ENCODE assay signal across 21 cellular contexts in genomic region chr20:18527836-18528235, GRCh38. TPM values are rescaled to one million over a fixed set of nuclear protein-coding genes. Genes with fewer than 3 reads are reported as not detected.
A peak's percentile ranks its signal among the peaks of the same experiment; 100 is the strongest.
DNase-seq lines count a peak whose midpoint lies in the region; ATAC-seq and TF ChIP-seq lines count a peak whose summit lies in the region.
"Had no signal": no experiment of that assay in that cellular context is flagged by ENCODE, and none has a peak within 500 bp of the region (broad histone marks: within the 10 kb centered on the region; RNA-seq: fewer than 3 reads in every experiment).

No MANE protein-coding gene starts in this region.

- no peak for TF ChIP-seq EP300 in SK-N-SH (IDR thresholded peaks at IDR 0.05; ENCODE audit: borderline replicate concordance in 1 of 2, low read depth in 1 of 2, low read length in 1 of 2)

- no peaks in the 10 kb centered on the region for H3K27me3 Mint-ChIP-seq in T-helper 17 cell
- no peaks in the 10 kb centered on the region for H3K27me3 Mint-ChIP-seq in activated CD4-positive, alpha-beta T cell treated with anti-CD3 and anti-CD28 coated beads for 36 hours
- H3K27me3 Mint-ChIP-seq: CD4-positive, CD25-positive, alpha-beta regulatory T cell; natural killer cell treated with Interleukin-12 subunit alpha and Interleukin-12 subunit beta and Interleukin-15 and Interleukin-18, amount 100 ng/mL, for 72 hours had no signal

- H3K27ac ChIP-seq in SK-N-SH (ENCODE audit: low read depth in 2 of 2, low read length in 1 of 2) = no peak overlapping the region
- H3K27ac ChIP-seq: 22Rv1, SJCRH30, spleen had no signal

- H3K9me3 ChIP-seq in SK-N-SH (no peaks in the 10 kb centered on the region), T-helper 17 cell (ENCODE audit: control insufficient read depth, low read length, poor library complexity, severe bottlenecking) (peaks cover 2% of the 10 kb centered on the region)
- H3K9me3 ChIP-seq: SJCRH30, spleen had no signal

- H3F3A ChIP-seq in SK-N-SH (replicated peaks; ENCODE audit: insufficient read depth) = no peaks in the 10 kb centered on the region

- TF ChIP-seq CTCF in SK-N-SH (IDR thresholded peaks at IDR 0.05) (no peak), foreskin fibroblast (IDR thresholded peaks at IDR 0.05; ENCODE audit: low read depth, low read length) (no peak)

- H3K36me3 ChIP-seq in SK-N-SH (replicated peaks in 1 of 2; ENCODE audit: control insufficient read depth in 1 of 2, insufficient read depth in 2 of 2, low read length in 1 of 2) = peaks cover 47 to 80% of the 10 kb centered on the region in 2 experiments

- H3K79me2 ChIP-seq in SK-N-SH (ENCODE audit: insufficient read depth) = no peaks in the 10 kb centered on the region

- no peaks in the 10 kb centered on the region for H3K27me3 ChIP-seq in SK-N-SH (ENCODE audit: insufficient read depth)
- H3K27me3 ChIP-seq: SJCRH30, spleen had no signal

- DNase-seq in SK-N-SH = no peak
- DNase-seq in T-helper 17 cell = no peak
- peak; percentile 77 to 88 for DNase-seq in foreskin fibroblast
- DNase-seq in putamen (ENCODE audit: low spot score) = no peak
- DNase-seq in activated CD4-positive, alpha-beta T cell treated with anti-CD3 and anti-CD28 coated beads for 36 hours = no peak
- DNase-seq: activated effector memory CD4-positive, alpha-beta T cell treated with anti-CD3 and anti-CD28 coated beads, Interleukin-2, amount 50 U/mL, for 16 hours; amygdala; CD4-positive, CD25-positive, alpha-beta regulatory T cell; DMS153; MM.1S; NCI-H1694 treated with DMSO at 0.1 percent for 48 hours; NCI-H446 treated with DMSO at 0.1 percent for 48 hours; posterior cingulate gyrus; SJCRH30; spleen; T1000 had no signal

- H3K4me3 ChIP-seq in SK-N-SH (ENCODE audit: low read depth in 2 of 2, low read length in 1 of 2) (no peak overlapping the region), foreskin fibroblast (ENCODE audit: low read depth in 1 of 2, low read length in 2 of 2) (no peak overlapping the region)
- H3K4me3 ChIP-seq: SJCRH30, spleen had no signal

- 100% methylated on average over 2 of the region's 2 CpGs for WGBS in SK-N-SH (ENCODE audit: low lambda C conversion rate)

- H3K9me3 Mint-ChIP-seq in activated CD4-positive, alpha-beta T cell treated with anti-CD3 and anti-CD28 coated beads for 36 hours (ENCODE audit: low read depth) = no peaks in the 10 kb centered on the region
- H3K9me3 Mint-ChIP-seq: CD4-positive, CD25-positive, alpha-beta regulatory T cell; natural killer cell treated with Interleukin-12 subunit alpha and Interleukin-12 subunit beta and Interleukin-15 and Interleukin-18, amount 100 ng/mL, for 72 hours had no signal

- H3K9me2 ChIP-seq in SK-N-SH = no peaks in the 10 kb centered on the region

- POLR2A ChIA-PET in SK-N-SH (lab: Yijun Ruan, JAX) = no interaction called here
- POLR2A ChIA-PET in activated CD4-positive, alpha-beta T cell treated with anti-CD3 and anti-CD28 coated beads for 36 hours (lab: Charles Lee) = no interaction called here

- H3K27ac Mint-ChIP-seq in T-helper 17 cell = peak overlapping the region; percentile 9
- no peak overlapping the region for H3K27ac Mint-ChIP-seq in activated CD4-positive, alpha-beta T cell treated with anti-CD3 and anti-CD28 coated beads for 36 hours
- H3K27ac Mint-ChIP-seq: natural killer cell treated with Interleukin-12 subunit alpha and Interleukin-12 subunit beta and Interleukin-15 and Interleukin-18, amount 100 ng/mL, for 72 hours had no signal

- TF ChIP-seq RAD21 in SK-N-SH (IDR thresholded peaks at IDR 0.05; ENCODE audit: low read length) = no peak

- no peaks in the 10 kb centered on the region for H4K20me1 ChIP-seq in SK-N-SH (ENCODE audit: insufficient read depth)

- intact Hi-C loops in activated CD4-positive, alpha-beta T cell treated with anti-CD3 and anti-CD28 coated beads for 36 hours (cut with DNase I, micrococcal nuclease) = no loop called here

- no peak overlapping the region for H2AFZ ChIP-seq in SK-N-SH (ENCODE audit: low read depth)

- H3K4me1 ChIP-seq in SK-N-SH (ENCODE audit: control insufficient read depth in 1 of 2, insufficient read depth in 2 of 2, low read depth in 1 of 2, low read length in 1 of 2) = no peaks in the 10 kb centered on the region
- H3K4me1 ChIP-seq: SJCRH30, spleen had no signal

- no peak overlapping the region for H3K4me2 ChIP-seq in SK-N-SH

- CTCF ChIA-PET in SK-N-SH (lab: Yijun Ruan, JAX) = interaction anchor here (1.0 kb wide), 1 partner anchor 14 kb away, joined by 3 read pairs; no protein-coding TSS in a partner anchor
- CTCF ChIA-PET in activated CD4-positive, alpha-beta T cell treated with anti-CD3 and anti-CD28 coated beads for 36 hours (lab: Charles Lee) = interaction anchor here (1.4 kb wide), 1 partner anchor 12 kb away, joined by 4 read pairs; no protein-coding TSS in a partner anchor

- peaks cover 13% of the 10 kb centered on the region for H3K36me3 Mint-ChIP-seq in T-helper 17 cell (ENCODE audit: low read depth)
- peaks cover 56% of the 10 kb centered on the region for H3K36me3 Mint-ChIP-seq in activated CD4-positive, alpha-beta T cell treated with anti-CD3 and anti-CD28 coated beads for 36 hours (ENCODE audit: low read depth)

- H3K4me1 Mint-ChIP-seq in T-helper 17 cell = peaks cover 3% of the 10 kb centered on the region
- no peaks in the 10 kb centered on the region for H3K4me1 Mint-ChIP-seq in activated CD4-positive, alpha-beta T cell treated with anti-CD3 and anti-CD28 coated beads for 36 hours
- H3K4me1 Mint-ChIP-seq: CD4-positive, CD25-positive, alpha-beta regulatory T cell had no signal

- no peak overlapping the region for H3K4me3 Mint-ChIP-seq in T-helper 17 cell
- no peak overlapping the region for H3K4me3 Mint-ChIP-seq in activated CD4-positive, alpha-beta T cell treated with anti-CD3 and anti-CD28 coated beads for 36 hours
- H3K4me3 Mint-ChIP-seq: CD4-positive, CD25-positive, alpha-beta regulatory T cell; natural killer cell treated with Interleukin-12 subunit alpha and Interleukin-12 subunit beta and Interleukin-15 and Interleukin-18, amount 100 ng/mL, for 72 hours had no signal

- ATAC-seq in SK-N-SH treated with all-trans-retinoic acid at 6 μM for 48 hours (no peak; the same call in 1 of the 3 replicates), T-helper 17 cell (no peak), HG03097 (IDR thresholded peaks at IDR 0.05; ENCODE audit: low FRiP score, unreplicated experiment) (no peak), HG03342 (IDR thresholded peaks at IDR 0.05; ENCODE audit: unreplicated experiment) (no peak)
- ATAC-seq in activated CD4-positive, alpha-beta T cell treated with anti-CD3 and anti-CD28 coated beads for 36 hours = no peak
- ATAC-seq: natural killer cell treated with Interleukin-12 subunit alpha and Interleukin-12 subunit beta and Interleukin-15 and Interleukin-18, amount 100 ng/mL, for 72 hours had no signal

- no peak overlapping the region for H3K9ac ChIP-seq in SK-N-SH

TF ChIP-seq in SK-N-SH, 30 proteins besides CTCF, POLR2A, EP300 and RAD21:
- TF ChIP-seq FOSL2 (IDR thresholded peaks at IDR 0.05; ENCODE audit: borderline replicate concordance, low read depth) = 0 out of 2 replicates have a peak, but pooled peaks have one; percentile 12
- no peak for TF ChIP-seq JUND (IDR thresholded peaks at IDR 0.05)

TF ChIP-seq in SK-N-SH treated with all-trans-retinoic acid at 6 μM for 48 hours, 23 proteins besides CTCF, POLR2A, EP300 and RAD21:
- TF ChIP-seq ZFP3 (CRISPR knock-in tag; IDR thresholded peaks at IDR 0.05) (no peak), CSDC2 (CRISPR knock-in tag; IDR thresholded peaks at IDR 0.05) (no peak), TOX (CRISPR knock-in tag; IDR thresholded peaks at IDR 0.05; ENCODE audit: borderline replicate concordance) (no peak)

RNA-seq across cellular contexts. Expression of gene SEC23B, which starts 20.1 kb away (rescaled TPM):
- 55.2 and 68.3 TPM in 2 replicates for polyA plus RNA-seq in SK-N-SH (2012; rRNA removed)
- polyA plus RNA-seq in SK-N-SH (2012; cell fraction: cytosol; rRNA removed) = 53.1 and 60.7 TPM in 2 replicates
- 43.7 and 60.4 TPM in 2 replicates for polyA plus RNA-seq in SK-N-SH (2012; cell fraction: nucleus; rRNA removed)
- total RNA-seq in T-helper 17 cell = 10 to 100 TPM; 38.3 to 56.0 TPM
- 100 to 1,000 TPM in 1 of 2 experiments, 10 to 100 TPM in 1; 95.3 to 119 TPM for total RNA-seq in activated CD4-positive, alpha-beta T cell treated with anti-CD3 and anti-CD28 coated beads for 36 hours

RNA-seq across cellular contexts. Expression of gene RBBP9, which starts 30.8 kb away (rescaled TPM):
- 7.5 and 10.1 TPM in 2 replicates for polyA plus RNA-seq in SK-N-SH (2012; rRNA removed)
- polyA plus RNA-seq in SK-N-SH (2012; cell fraction: cytosol; rRNA removed) = 9.5 and 12.0 TPM in 2 replicates
- 2.8 and 9.1 TPM in 2 replicates for polyA plus RNA-seq in SK-N-SH (2012; cell fraction: nucleus; rRNA removed)
- 1 to 10 TPM; 5.3 to 6.0 TPM for total RNA-seq in T-helper 17 cell
- 10 to 100 TPM; 19.9 to 20.6 TPM for total RNA-seq in activated CD4-positive, alpha-beta T cell treated with anti-CD3 and anti-CD28 coated beads for 36 hours

RNA-seq across cellular contexts. Expression of gene SMIM26, which starts 39.4 kb away (rescaled TPM):
- 155 TPM in 2 replicates for polyA plus RNA-seq in SK-N-SH (2012; rRNA removed)
- polyA plus RNA-seq in SK-N-SH (2012; cell fraction: cytosol; rRNA removed) = 181 and 229 TPM in 2 replicates
- polyA plus RNA-seq in SK-N-SH (2012; cell fraction: nucleus; rRNA removed) = 42.0 and 52.5 TPM in 2 replicates
- total RNA-seq in T-helper 17 cell = 10 to 100 TPM; 51.7 to 55.6 TPM
- 10 to 100 TPM; 64.4 to 66.2 TPM for total RNA-seq in activated CD4-positive, alpha-beta T cell treated with anti-CD3 and anti-CD28 coated beads for 36 hours

Comparison
In these comparisons a context has a peak if more than half of its experiments do, and no peak if none do; other contexts are left out.
1. DNase-seq: peak in foreskin fibroblast (2 of 2); none in SK-N-SH (single experiment), T-helper 17 cell (0 of 3), putamen (single experiment) and activated CD4-positive, alpha-beta T cell treated with anti-CD3 and anti-CD28 coated beads for 36 hours (single experiment).